Comparison of ENCODE assay signal across 1 cellular context in the genomic region with DNA sequence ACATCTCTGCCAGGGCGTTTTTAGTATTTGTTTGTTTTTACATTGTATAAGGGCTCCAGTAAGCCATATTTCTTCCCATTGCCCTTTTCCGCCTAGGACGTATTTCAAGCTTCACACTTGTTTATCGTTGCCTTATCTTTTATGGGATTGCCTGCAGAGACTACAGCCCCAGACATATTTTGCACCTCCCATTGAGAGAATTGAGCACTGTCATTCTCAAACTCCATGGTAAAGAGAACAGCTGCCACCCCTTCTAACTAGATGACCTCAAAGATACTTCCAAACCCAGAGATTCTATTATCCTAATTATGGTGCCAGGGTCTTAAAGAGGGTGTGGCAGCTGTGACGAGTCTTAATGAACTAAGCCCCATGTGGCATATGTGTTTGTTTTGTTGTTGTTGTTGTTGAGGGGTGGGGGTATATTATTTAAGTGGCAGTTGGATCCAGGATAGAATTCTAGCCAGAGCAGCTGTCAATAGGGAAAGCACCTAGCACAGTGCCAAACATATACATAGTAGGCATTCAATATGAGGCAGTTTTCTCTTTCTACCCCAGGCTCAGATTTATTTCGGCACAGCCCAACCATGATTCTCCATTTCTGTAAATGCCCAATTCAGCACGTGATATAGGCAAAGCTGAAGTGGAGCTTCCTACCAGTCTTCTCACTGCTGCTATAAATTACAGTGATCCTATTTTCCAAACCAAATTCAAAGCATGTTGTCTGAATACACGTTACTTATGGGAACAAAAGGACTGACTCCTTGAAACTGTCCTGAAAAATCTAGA.
TF ChIP-seq lines count a peak whose summit lies in the region.

No MANE protein-coding gene starts in this region.

TF ChIP-seq in SK-N-SH treated with all-trans-retinoic acid at 6 μM for 48 hours, 23 proteins besides CTCF, POLR2A, EP300 and RAD21 (continued from another document):
- TF ChIP-seq ZFP30 (CRISPR knock-in tag; IDR thresholded peaks at IDR 0.05) (no peak), TOX (CRISPR knock-in tag; IDR thresholded peaks at IDR 0.05; ENCODE audit: borderline replicate concordance) (no peak), OSR1 (CRISPR knock-in tag; IDR thresholded peaks at IDR 0.05) (no peak), TCF4 (CRISPR knock-in tag; IDR thresholded peaks at IDR 0.05; ENCODE audit: borderline replicate concordance) (no peak), PPARA (CRISPR knock-in tag; IDR thresholded peaks at IDR 0.05; ENCODE audit: borderline replicate concordance) (no peak), GLIS3 (CRISPR knock-in tag; IDR thresholded peaks at IDR 0.05) (no peak), ZFP3 (CRISPR knock-in tag; IDR thresholded peaks at IDR 0.05) (no peak), ISL1 (CRISPR knock-in tag; IDR thresholded peaks at IDR 0.05) (no peak), BACH2 (CRISPR knock-in tag; IDR thresholded peaks at IDR 0.05; ENCODE audit: borderline replicate concordance) (no peak), RARB (CRISPR knock-in tag; IDR thresholded peaks at IDR 0.05) (no peak), ZNF8 (CRISPR knock-in tag; IDR thresholded peaks at IDR 0.05) (no peak)
- TF ChIP-seq, protein P1, sequence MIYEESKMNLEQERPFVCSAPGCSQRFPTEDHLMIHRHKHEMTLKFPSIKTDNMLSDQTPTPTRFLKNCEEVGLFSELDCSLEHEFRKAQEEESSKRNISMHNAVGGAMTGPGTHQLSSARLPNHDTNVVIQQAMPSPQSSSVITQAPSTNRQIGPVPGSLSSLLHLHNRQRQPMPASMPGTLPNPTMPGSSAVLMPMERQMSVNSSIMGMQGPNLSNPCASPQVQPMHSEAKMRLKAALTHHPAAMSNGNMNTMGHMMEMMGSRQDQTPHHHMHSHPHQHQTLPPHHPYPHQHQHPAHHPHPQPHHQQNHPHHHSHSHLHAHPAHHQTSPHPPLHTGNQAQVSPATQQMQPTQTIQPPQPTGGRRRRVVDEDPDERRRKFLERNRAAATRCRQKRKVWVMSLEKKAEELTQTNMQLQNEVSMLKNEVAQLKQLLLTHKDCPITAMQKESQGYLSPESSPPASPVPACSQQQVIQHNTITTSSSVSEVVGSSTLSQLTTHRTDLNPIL (CRISPR knock-in tag; IDR thresholded peaks at IDR 0.05; ENCODE audit: low read depth), result no peak
- TF ChIP-seq, protein P2, sequence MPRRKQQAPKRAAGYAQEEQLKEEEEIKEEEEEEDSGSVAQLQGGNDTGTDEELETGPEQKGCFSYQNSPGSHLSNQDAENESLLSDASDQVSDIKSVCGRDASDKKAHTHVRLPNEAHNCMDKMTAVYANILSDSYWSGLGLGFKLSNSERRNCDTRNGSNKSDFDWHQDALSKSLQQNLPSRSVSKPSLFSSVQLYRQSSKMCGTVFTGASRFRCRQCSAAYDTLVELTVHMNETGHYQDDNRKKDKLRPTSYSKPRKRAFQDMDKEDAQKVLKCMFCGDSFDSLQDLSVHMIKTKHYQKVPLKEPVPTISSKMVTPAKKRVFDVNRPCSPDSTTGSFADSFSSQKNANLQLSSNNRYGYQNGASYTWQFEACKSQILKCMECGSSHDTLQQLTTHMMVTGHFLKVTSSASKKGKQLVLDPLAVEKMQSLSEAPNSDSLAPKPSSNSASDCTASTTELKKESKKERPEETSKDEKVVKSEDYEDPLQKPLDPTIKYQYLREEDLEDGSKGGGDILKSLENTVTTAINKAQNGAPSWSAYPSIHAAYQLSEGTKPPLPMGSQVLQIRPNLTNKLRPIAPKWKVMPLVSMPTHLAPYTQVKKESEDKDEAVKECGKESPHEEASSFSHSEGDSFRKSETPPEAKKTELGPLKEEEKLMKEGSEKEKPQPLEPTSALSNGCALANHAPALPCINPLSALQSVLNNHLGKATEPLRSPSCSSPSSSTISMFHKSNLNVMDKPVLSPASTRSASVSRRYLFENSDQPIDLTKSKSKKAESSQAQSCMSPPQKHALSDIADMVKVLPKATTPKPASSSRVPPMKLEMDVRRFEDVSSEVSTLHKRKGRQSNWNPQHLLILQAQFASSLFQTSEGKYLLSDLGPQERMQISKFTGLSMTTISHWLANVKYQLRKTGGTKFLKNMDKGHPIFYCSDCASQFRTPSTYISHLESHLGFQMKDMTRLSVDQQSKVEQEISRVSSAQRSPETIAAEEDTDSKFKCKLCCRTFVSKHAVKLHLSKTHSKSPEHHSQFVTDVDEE (CRISPR knock-in tag; IDR thresholded peaks at IDR 0.05), result no peak
